In genomic region chr5:58496488-58496887, GRCh38 we compare ENCODE assay signal across 12 cellular contexts. TPM values are rescaled to one million over a fixed set of nuclear protein-coding genes. Genes with fewer than 3 reads are reported as not detected.
DNase-seq lines count a peak whose midpoint lies in the region; ATAC-seq and TF ChIP-seq lines count a peak whose summit lies in the region.
"Had no signal": no experiment of that assay in that cellular context is flagged by ENCODE, and none has a peak within 500 bp of the region (broad histone marks: within the 10 kb centered on the region; RNA-seq: fewer than 3 reads in every experiment).

No MANE protein-coding gene starts in this region.

- peak; percentile 24 for TF ChIP-seq CTCF in Calu3 (IDR thresholded peaks at IDR 0.05; ENCODE audit: unreplicated experiment)
- TF ChIP-seq CTCF in HFFc6 (IDR thresholded peaks at IDR 0.05) = peak; percentile 63
- peak; percentile 23 for TF ChIP-seq CTCF in astrocyte of the spinal cord (IDR thresholded peaks at IDR 0.05; ENCODE audit: low read depth, low read length)
- TF ChIP-seq CTCF in CD8-positive, alpha-beta T cell (IDR thresholded peaks at IDR 0.05) = no peak

- H3K9me3 ChIP-seq in CD8-positive, alpha-beta T cell (ENCODE audit: low read length) = no peaks in the 10 kb centered on the region
- H3K9me3 ChIP-seq in HAP-1 = no peaks in the 10 kb centered on the region
- H3K9me3 ChIP-seq: vagina had no signal

- H3K27ac Mint-ChIP-seq in Calu3 (ENCODE audit: unreplicated experiment) (no peak overlapping the region), HFFc6 (no peak overlapping the region), naive B cell (peak overlapping the region in 4 of 6 donors; percentile 89 to 98 (median 92))
- H3K27ac Mint-ChIP-seq in CD8-positive, alpha-beta T cell = no peak overlapping the region

- H3K4me3 Mint-ChIP-seq in Calu3 (ENCODE audit: low read depth, unreplicated experiment) (no peak overlapping the region), HFFc6 (no peak overlapping the region), naive B cell (peak overlapping the region in 5 of 8 donors; percentile 34 to 92 (median 76))
- H3K4me3 Mint-ChIP-seq in CD8-positive, alpha-beta T cell = no peak overlapping the region

- H3K9me3 Mint-ChIP-seq in Calu3 (ENCODE audit: low read depth, unreplicated experiment) = no peaks in the 10 kb centered on the region
- H3K9me3 Mint-ChIP-seq in HFFc6 = no peaks in the 10 kb centered on the region
- H3K9me3 Mint-ChIP-seq in naive B cell = peaks cover 0 to 27% (median 14%) of the 10 kb centered on the region in 7 donors
- no peaks in the 10 kb centered on the region for H3K9me3 Mint-ChIP-seq in CD8-positive, alpha-beta T cell

- no peak for ATAC-seq in naive B cell (ENCODE audit: low read depth in 2 of 2)
- ATAC-seq in CD8-positive, alpha-beta T cell = no peak
- no peak for ATAC-seq in HG03469 (IDR thresholded peaks at IDR 0.05; ENCODE audit: unreplicated experiment)

- POLR2A ChIA-PET in CD8-positive, alpha-beta T cell (lab: Charles Lee) = no interaction called here

- DNase-seq in Calu3 = no peak
- no peak for DNase-seq in HFFc6
- DNase-seq in astrocyte of the spinal cord (ENCODE audit: low read depth, low spot score) = no peak
- DNase-seq in naive B cell = no peak
- DNase-seq in CD8-positive, alpha-beta T cell = no peak
- DNase-seq in hypothalamus (lab: John Stamatoyannopoulos, UW) = no peak
- no peak for DNase-seq in HAP-1 (ENCODE audit: low spot score in 2 of 2)
- DNase-seq: aorta, NCI-H2029 treated with DMSO at 0.1 percent for 48 hours had no signal

- no peak overlapping the region for H3K27ac ChIP-seq in CD8-positive, alpha-beta T cell (ENCODE audit: low read depth, low read length)
- H3K27ac ChIP-seq: vagina had no signal

- H3K36me3 ChIP-seq in CD8-positive, alpha-beta T cell (ENCODE audit: insufficient read depth, low read length) = no peaks in the 10 kb centered on the region
- H3K36me3 ChIP-seq in HAP-1 (replicated peaks) = no peaks in the 10 kb centered on the region
- H3K36me3 ChIP-seq: vagina had no signal

- H3K4me3 ChIP-seq in astrocyte of the spinal cord (ENCODE audit: low read depth, low read length) = no peak overlapping the region
- H3K4me3 ChIP-seq in CD8-positive, alpha-beta T cell (ENCODE audit: low read depth, low read length) = no peak overlapping the region
- no peak overlapping the region for H3K4me3 ChIP-seq in HAP-1
- H3K4me3 ChIP-seq: vagina had no signal

- CTCF ChIA-PET in Calu3 (lab: Charles Lee) = no interaction called here
- CTCF ChIA-PET in CD8-positive, alpha-beta T cell (lab: Charles Lee) = interaction anchor here (1.4 kb wide), 1 partner anchor 10 kb away, joined by 3 read pairs; no protein-coding TSS in a partner anchor

- H3K27me3 ChIP-seq in CD8-positive, alpha-beta T cell (ENCODE audit: insufficient read depth, low read length) = no peaks in the 10 kb centered on the region
- H3K27me3 ChIP-seq in HAP-1 (ENCODE audit: low read depth) = no peaks in the 10 kb centered on the region; the same call in 1 of the 2 replicates
- H3K27me3 ChIP-seq: vagina had no signal

- intact Hi-C loops in Calu3 (cut with micrococcal nuclease; ENCODE audit: unreplicated experiment) = no loop called here
- intact Hi-C loops in CD8-positive, alpha-beta T cell (cut with DNase I, micrococcal nuclease) = no loop called here

- H3K4me1 Mint-ChIP-seq in Calu3 (ENCODE audit: low read depth, unreplicated experiment) (no peaks in the 10 kb centered on the region), HFFc6 (ENCODE audit: low read depth) (no peaks in the 10 kb centered on the region), naive B cell (peaks cover 71 to 82% (median 76%) of the 10 kb centered on the region in 3 donors)
- H3K4me1 Mint-ChIP-seq in CD8-positive, alpha-beta T cell (ENCODE audit: low read depth) = peaks cover 7% of the 10 kb centered on the region

- no TSS peak for BruUV-seq in Calu3 (replicated peaks; lab: Mats Ljungman, UMichigan)

- H3K36me3 Mint-ChIP-seq in Calu3 (ENCODE audit: insufficient read depth, unreplicated experiment) = no peaks in the 10 kb centered on the region
- no peaks in the 10 kb centered on the region for H3K36me3 Mint-ChIP-seq in HFFc6 (ENCODE audit: low read depth)
- peaks cover 46 to 53% of the 10 kb centered on the region in 2 donors for H3K36me3 Mint-ChIP-seq in naive B cell
- no peaks in the 10 kb centered on the region for H3K36me3 Mint-ChIP-seq in CD8-positive, alpha-beta T cell

- H3K4me1 ChIP-seq in CD8-positive, alpha-beta T cell (ENCODE audit: insufficient read depth, low read length) = no peaks in the 10 kb centered on the region
- no peaks in the 10 kb centered on the region for H3K4me1 ChIP-seq in HAP-1
- H3K4me1 ChIP-seq: vagina had no signal

- H3K27me3 Mint-ChIP-seq in Calu3 (ENCODE audit: unreplicated experiment) (peaks cover 66% of the 10 kb centered on the region), HFFc6 (ENCODE audit: insufficient read depth) (peaks cover 8% of the 10 kb centered on the region), naive B cell (no peaks in the 10 kb centered on the region)
- no peaks in the 10 kb centered on the region for H3K27me3 Mint-ChIP-seq in CD8-positive, alpha-beta T cell (ENCODE audit: low read depth)

- in situ Hi-C loops in astrocyte of the spinal cord (cut with HindIII; ENCODE audit: low sequenced_read_pairs) = no loop called here
- in situ Hi-C loops in HAP-1 (cut with MboI; ENCODE audit: low sequenced_read_pairs) = no loop called here

RNA-seq across cellular contexts. Expression of gene GAPT, which starts 5.3 kb away (rescaled TPM):
- total RNA-seq in Calu3 (2022) = not detected in 2 replicates
- total RNA-seq in HFFc6 (2021; fragmentation: NEBNext Ultra II Directional; extraction: Animal tissue kit (Norgen Biotek cat#: 25700)) = not detected
- polyA plus RNA-seq in naive B cell (ENCODE audit: low read depth in 6 of 6) = 100 to 1,000 TPM; 308 to 432 (median 350) TPM
- under 1 TPM in 1 of 2 experiments, not detected in 1; 0.54 TPM for total RNA-seq in CD8-positive, alpha-beta T cell
- total RNA-seq: HT1080, vagina had no signal

RNA-seq across cellular contexts. Expression of gene PLK2, which starts 36.6 kb away (rescaled TPM):
- total RNA-seq in Calu3 (2022) = 135 and 229 TPM in 2 replicates
- total RNA-seq in HFFc6 (2021; fragmentation: NEBNext Ultra II Directional; extraction: Animal tissue kit (Norgen Biotek cat#: 25700)) = 10 to 100 TPM; 50.4 to 80.1 (median 71.3) TPM
- polyA plus RNA-seq in naive B cell (ENCODE audit: low read depth in 6 of 6) = 1 to 10 TPM; 1.9 to 8.9 (median 7.5) TPM
- 10 to 100 TPM; 53.3 to 68.1 TPM for total RNA-seq in CD8-positive, alpha-beta T cell

Comparison
In these comparisons a context has a peak if more than half of its experiments do, and no peak if none do; other contexts are left out.
1. H3K27ac Mint-ChIP-seq: peak in naive B cell (4 of 6); none in Calu3 (single experiment), HFFc6 (single experiment) and CD8-positive, alpha-beta T cell (single experiment).
2. H3K4me3 Mint-ChIP-seq: peak in naive B cell (5 of 8); none in Calu3 (single experiment), HFFc6 (single experiment) and CD8-positive, alpha-beta T cell (single experiment).